20 cellular contexts compared by ENCODE assay signal in genomic region chr22:19062139-19062789, GRCh38. TPM values are rescaled to one million over a fixed set of nuclear protein-coding genes. Genes with fewer than 3 reads are reported as not detected.
A peak's percentile ranks its signal among the peaks of the same experiment; 100 is the strongest.
DNase-seq lines count a peak whose midpoint lies in the region; ATAC-seq, FAIRE-seq and TF ChIP-seq lines count a peak whose summit lies in the region.
"Had no signal": no experiment of that assay in that cellular context is flagged by ENCODE, and none has a peak within 500 bp of the region (broad histone marks: within the 10 kb centered on the region; RNA-seq: fewer than 3 reads in every experiment).

No MANE protein-coding gene starts in this region.

- H3K36me3 Mint-ChIP-seq in activated CD4-positive, alpha-beta memory T cell treated with anti-CD3 and anti-CD28 coated beads for 36 hours = peaks cover 23% of the 10 kb centered on the region
- H3K36me3 Mint-ChIP-seq in activated CD4-positive, alpha-beta memory T cell treated with anti-CD3 and anti-CD28 coated beads, Interleukin-2, amount 10 ng/mL, durations not matched to agents 7 days and 5 days (ENCODE audit: low read depth) = peaks cover 39% of the 10 kb centered on the region

- POLR2A ChIA-PET in activated CD4-positive, alpha-beta memory T cell treated with anti-CD3 and anti-CD28 coated beads for 36 hours (lab: Charles Lee) = no interaction called here
- POLR2A ChIA-PET in activated CD4-positive, alpha-beta memory T cell treated with anti-CD3 and anti-CD28 coated beads, Interleukin-2, amount 10 ng/mL, durations not matched to agents 7 days and 5 days (lab: Charles Lee) = interaction anchor here (1.1 kb wide), 1 partner anchor 654 kb away, joined by 3 read pairs; no protein-coding TSS in a partner anchor
- POLR2A ChIA-PET in RWPE1 (lab: Yijun Ruan, JAX; ENCODE audit: low non-redundant PET) = no interaction called here

- FAIRE-seq in GM12891 (lab: Jason Lieb, UNC) = no peak

- peak; percentile 3 for DNase-seq in activated CD4-positive, alpha-beta memory T cell treated with anti-CD3 and anti-CD28 coated beads for 36 hours
- DNase-seq in activated CD4-positive, alpha-beta memory T cell treated with anti-CD3 and anti-CD28 coated beads, Interleukin-2, amount 10 ng/mL, durations not matched to agents 7 days and 5 days = no peak
- DNase-seq in RWPE1 (ENCODE audit: low spot score) (no peak), islet precursor cell (peak; percentile 41), retina (peak; percentile 11), GM12891 (ENCODE audit: insufficient read length, low spot score) (no peak)
- DNase-seq: 8988T, Calu3, NCI-H1417, NCI-H526 treated with DMSO at 0.1 percent for 48 hours, SHP77 treated with DMSO at 0.1 percent for 48 hours had no signal

- no peak for TF ChIP-seq POLR2A in GM12891 (IDR thresholded peaks at IDR 0.05; ENCODE audit: low read depth, low read length)

- intact Hi-C loops in activated CD4-positive, alpha-beta memory T cell treated with anti-CD3 and anti-CD28 coated beads for 36 hours (cut with micrococcal nuclease) = no loop called here

- peak overlapping the region; percentile 74; the same call in 1 of the 2 replicates for H3K27ac ChIP-seq in RWPE1
- H3K27ac ChIP-seq: esophagus muscularis mucosa had no signal

- no peak for ATAC-seq in GM19452 (IDR thresholded peaks at IDR 0.05; ENCODE audit: unreplicated experiment)
- no peak for ATAC-seq in HG02610 (IDR thresholded peaks at IDR 0.05; ENCODE audit: unreplicated experiment)
- ATAC-seq: sciatic nerve, T-cell had no signal

- H3K9me3 Mint-ChIP-seq in activated CD4-positive, alpha-beta memory T cell treated with anti-CD3 and anti-CD28 coated beads for 36 hours = no peaks in the 10 kb centered on the region
- no peaks in the 10 kb centered on the region for H3K9me3 Mint-ChIP-seq in activated CD4-positive, alpha-beta memory T cell treated with anti-CD3 and anti-CD28 coated beads, Interleukin-2, amount 10 ng/mL, durations not matched to agents 7 days and 5 days
- H3K9me3 Mint-ChIP-seq: mesothelial cell of epicardium; stimulated activated naive CD8-positive, alpha-beta T cell treated with anti-CD3 and anti-CD28 coated beads, Interleukin-15, Interleukin-2, amounts not matched to agents 100 ng/mL and 50 ng/mL, for 24 hours; T-cell; type B pancreatic cell had no signal

- no peaks in the 10 kb centered on the region for H3K4me1 Mint-ChIP-seq in activated CD4-positive, alpha-beta memory T cell treated with anti-CD3 and anti-CD28 coated beads for 36 hours (ENCODE audit: low read depth)
- no peaks in the 10 kb centered on the region for H3K4me1 Mint-ChIP-seq in activated CD4-positive, alpha-beta memory T cell treated with anti-CD3 and anti-CD28 coated beads, Interleukin-2, amount 10 ng/mL, durations not matched to agents 7 days and 5 days
- H3K4me1 Mint-ChIP-seq: B cell, mesothelial cell of epicardium had no signal

- CTCF ChIA-PET in activated CD4-positive, alpha-beta memory T cell treated with anti-CD3 and anti-CD28 coated beads for 36 hours (lab: Charles Lee) = no interaction called here
- CTCF ChIA-PET in activated CD4-positive, alpha-beta memory T cell treated with anti-CD3 and anti-CD28 coated beads, Interleukin-2, amount 10 ng/mL, durations not matched to agents 7 days and 5 days (lab: Charles Lee) = no interaction called here
- CTCF ChIA-PET in RWPE1 (lab: Yijun Ruan, JAX) = interaction anchor here (0.6 kb wide), 1 partner anchor 10 kb away, joined by 4 read pairs; no protein-coding TSS in a partner anchor

- no peak for TF ChIP-seq CTCF in RWPE1 (conservative IDR thresholded peaks at IDR 0.05; ENCODE audit: low read depth)

- H3K27me3 Mint-ChIP-seq in activated CD4-positive, alpha-beta memory T cell treated with anti-CD3 and anti-CD28 coated beads for 36 hours = no peaks in the 10 kb centered on the region
- H3K27me3 Mint-ChIP-seq in activated CD4-positive, alpha-beta memory T cell treated with anti-CD3 and anti-CD28 coated beads, Interleukin-2, amount 10 ng/mL, durations not matched to agents 7 days and 5 days = no peaks in the 10 kb centered on the region
- H3K27me3 Mint-ChIP-seq: B cell; stimulated activated naive CD8-positive, alpha-beta T cell treated with anti-CD3 and anti-CD28 coated beads, Interleukin-15, Interleukin-2, amounts not matched to agents 100 ng/mL and 50 ng/mL, for 24 hours; T-cell; type B pancreatic cell had no signal

- no peak overlapping the region for H3K27ac Mint-ChIP-seq in activated CD4-positive, alpha-beta memory T cell treated with anti-CD3 and anti-CD28 coated beads for 36 hours
- no peak overlapping the region for H3K27ac Mint-ChIP-seq in activated CD4-positive, alpha-beta memory T cell treated with anti-CD3 and anti-CD28 coated beads, Interleukin-2, amount 10 ng/mL, durations not matched to agents 7 days and 5 days
- H3K27ac Mint-ChIP-seq: mesothelial cell of epicardium; stimulated activated naive CD8-positive, alpha-beta T cell treated with anti-CD3 and anti-CD28 coated beads, Interleukin-15, Interleukin-2, amounts not matched to agents 100 ng/mL and 50 ng/mL, for 24 hours; T-cell; type B pancreatic cell had no signal

- H3K4me3 Mint-ChIP-seq in activated CD4-positive, alpha-beta memory T cell treated with anti-CD3 and anti-CD28 coated beads for 36 hours = no peak overlapping the region
- H3K4me3 Mint-ChIP-seq in activated CD4-positive, alpha-beta memory T cell treated with anti-CD3 and anti-CD28 coated beads, Interleukin-2, amount 10 ng/mL, durations not matched to agents 7 days and 5 days = no peak overlapping the region
- H3K4me3 Mint-ChIP-seq: B cell; mesothelial cell of epicardium; stimulated activated naive CD8-positive, alpha-beta T cell treated with anti-CD3 and anti-CD28 coated beads, Interleukin-15, Interleukin-2, amounts not matched to agents 100 ng/mL and 50 ng/mL, for 24 hours; T-cell; type B pancreatic cell had no signal

TF ChIP-seq in GM12891, 5 proteins besides CTCF, POLR2A, EP300 and RAD21:
- TF ChIP-seq TAF1 (IDR thresholded peaks at IDR 0.05; ENCODE audit: low read depth, low read length) (no peak), POU2F2 (IDR thresholded peaks at IDR 0.05; ENCODE audit: low read depth, low read length) (no peak), POLR2AphosphoS5 (IDR thresholded peaks at IDR 0.05; ENCODE audit: low read depth, low read length) (no peak), PAX5 (IDR thresholded peaks at IDR 0.05; ENCODE audit: insufficient read depth, low read length, severe bottlenecking) (no peak), SPI1 (IDR thresholded peaks at IDR 0.05; ENCODE audit: low read depth, low read length) (no peak)
TF ChIP-seq in GM12891: peak in this region for 0.

RNA-seq across cellular contexts. Expression of gene DGCR2, which starts 59.9 kb away (rescaled TPM):
- 10 to 100 TPM; 17.4 to 17.6 TPM for total RNA-seq in activated CD4-positive, alpha-beta memory T cell treated with anti-CD3 and anti-CD28 coated beads for 36 hours
- total RNA-seq in activated CD4-positive, alpha-beta memory T cell treated with anti-CD3 and anti-CD28 coated beads, Interleukin-2, amount 10 ng/mL, durations not matched to agents 7 days and 5 days = 10 to 100 TPM; 29.7 to 30.8 TPM
- polyA plus RNA-seq in GM12891 (2012; ENCODE audit: low read depth, missing spikeins) = 9.9 TPM

Comparison
In these comparisons a context has a peak if more than half of its experiments do, and no peak if none do; other contexts are left out.
1. DNase-seq: peak in activated CD4-positive, alpha-beta memory T cell treated with anti-CD3 and anti-CD28 coated beads for 36 hours (single experiment), islet precursor cell (single experiment) and retina (single experiment); none in activated CD4-positive, alpha-beta memory T cell treated with anti-CD3 and anti-CD28 coated beads, Interleukin-2, amount 10 ng/mL, durations not matched to agents 7 days and 5 days (single experiment), RWPE1 (single experiment) and GM12891 (single experiment).